Comparison of ENCODE assay signal across 1 cellular context in the genomic region with DNA sequence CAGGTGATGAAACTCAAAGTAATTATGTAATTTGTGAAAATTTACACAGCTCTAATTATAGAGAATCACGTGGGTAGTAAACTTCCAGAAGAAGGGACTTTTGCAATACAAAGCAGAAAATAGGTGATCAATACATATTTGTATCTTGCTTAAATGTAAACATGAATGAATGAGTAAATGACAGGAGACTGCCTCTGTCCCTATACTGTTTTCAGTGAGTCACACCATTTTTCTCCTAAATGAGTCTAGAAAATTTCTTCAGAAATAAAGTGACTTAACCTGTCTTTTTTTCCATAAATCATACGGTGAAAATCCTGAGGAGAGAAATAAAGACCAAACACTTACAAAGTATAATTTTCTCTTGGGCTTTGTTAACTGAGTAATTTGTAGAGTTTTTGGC.
TF ChIP-seq lines count a peak whose summit lies in the region.

No MANE protein-coding gene starts in this region.

TF ChIP-seq in HEK293, 187 proteins besides CTCF, POLR2A, EP300 and RAD21:
- TF ChIP-seq ZBTB8A (tag by site-specific recombination; IDR thresholded peaks at IDR 0.05) (no peak), ZFP37 (tag by site-specific recombination; IDR thresholded peaks at IDR 0.05) (no peak), PRDM6 (tag by site-specific recombination; IDR thresholded peaks at IDR 0.05) (peak; percentile 41; the same call in 1 of the 2 replicates), ZNF202 (tag by site-specific recombination; IDR thresholded peaks at IDR 0.05; ENCODE audit: borderline replicate concordance) (no peak), ZXDB (tag by site-specific recombination; IDR thresholded peaks at IDR 0.05) (no peak), ZNF184 (tag by site-specific recombination; IDR thresholded peaks at IDR 0.05) (no peak)
- TF ChIP-seq, protein P1, sequence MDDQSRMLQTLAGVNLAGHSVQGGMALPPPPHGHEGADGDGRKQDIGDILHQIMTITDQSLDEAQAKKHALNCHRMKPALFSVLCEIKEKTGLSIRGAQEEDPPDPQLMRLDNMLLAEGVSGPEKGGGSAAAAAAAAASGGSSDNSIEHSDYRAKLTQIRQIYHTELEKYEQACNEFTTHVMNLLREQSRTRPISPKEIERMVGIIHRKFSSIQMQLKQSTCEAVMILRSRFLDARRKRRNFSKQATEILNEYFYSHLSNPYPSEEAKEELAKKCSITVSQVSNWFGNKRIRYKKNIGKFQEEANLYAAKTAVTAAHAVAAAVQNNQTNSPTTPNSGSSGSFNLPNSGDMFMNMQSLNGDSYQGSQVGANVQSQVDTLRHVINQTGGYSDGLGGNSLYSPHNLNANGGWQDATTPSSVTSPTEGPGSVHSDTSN (CRISPR knock-in tag; IDR thresholded peaks at IDR 0.05) = no peak
- TF ChIP-seq, protein P2, sequence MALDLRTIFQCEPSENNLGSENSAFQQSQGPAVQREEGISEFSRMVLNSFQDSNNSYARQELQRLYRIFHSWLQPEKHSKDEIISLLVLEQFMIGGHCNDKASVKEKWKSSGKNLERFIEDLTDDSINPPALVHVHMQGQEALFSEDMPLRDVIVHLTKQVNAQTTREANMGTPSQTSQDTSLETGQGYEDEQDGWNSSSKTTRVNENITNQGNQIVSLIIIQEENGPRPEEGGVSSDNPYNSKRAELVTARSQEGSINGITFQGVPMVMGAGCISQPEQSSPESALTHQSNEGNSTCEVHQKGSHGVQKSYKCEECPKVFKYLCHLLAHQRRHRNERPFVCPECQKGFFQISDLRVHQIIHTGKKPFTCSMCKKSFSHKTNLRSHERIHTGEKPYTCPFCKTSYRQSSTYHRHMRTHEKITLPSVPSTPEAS (tag by site-specific recombination; IDR thresholded peaks at IDR 0.05) = no peak
